ENCODE assay signal across 1 cellular context in the genomic region with DNA sequence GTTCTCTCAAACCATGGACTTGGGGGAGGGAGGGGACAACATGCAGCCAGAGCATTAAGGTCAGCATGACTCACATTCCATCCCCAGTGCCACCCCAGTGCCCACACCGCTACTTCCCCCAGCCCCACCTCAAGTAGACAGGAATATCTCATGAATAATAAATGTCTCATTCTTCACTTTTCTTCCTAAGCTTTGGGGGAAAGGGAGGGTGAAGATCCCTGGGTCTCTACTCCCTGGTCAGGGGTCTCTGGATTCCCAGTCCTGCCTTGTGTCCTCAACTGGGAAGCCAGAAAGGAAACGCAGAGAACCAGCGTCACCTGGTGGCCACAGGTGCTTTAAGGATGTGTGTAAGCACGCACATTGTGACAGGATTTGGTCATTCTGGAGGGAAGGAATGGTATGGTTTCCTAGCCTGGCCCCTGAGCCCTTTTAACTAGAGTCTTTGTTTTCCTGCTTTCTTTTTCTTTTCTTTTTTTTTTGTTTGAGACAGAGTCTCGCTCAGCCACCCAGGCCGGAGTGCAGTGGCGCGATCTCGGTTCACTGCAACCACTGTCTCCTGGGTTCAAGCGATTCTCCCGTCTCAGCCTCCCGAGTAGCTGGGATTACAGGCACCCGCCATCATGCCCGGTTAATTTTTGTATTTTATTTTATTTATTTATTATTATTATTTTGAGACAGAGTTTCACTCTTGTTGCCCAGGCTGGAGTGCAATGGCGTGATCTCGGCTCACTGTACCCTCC.
TF ChIP-seq lines count a peak whose summit lies in the region.

No MANE protein-coding gene starts in this region.

TF ChIP-seq in HEK293, 187 proteins besides CTCF, POLR2A, EP300 and RAD21 (continued from another document and continues in another):
- TF ChIP-seq PRDM2 (tag by site-specific recombination; IDR thresholded peaks at IDR 0.05; ENCODE audit: borderline replicate concordance) (no peak), ZNF645 (tag by site-specific recombination; IDR thresholded peaks at IDR 0.05) (no peak), ZNF174 (tag by site-specific recombination; IDR thresholded peaks at IDR 0.05) (no peak), REST (tag by site-specific recombination; IDR thresholded peaks at IDR 0.05) (no peak), ZNF473 (tag by site-specific recombination; IDR thresholded peaks at IDR 0.05) (no peak), ZNF561 (tag by site-specific recombination; IDR thresholded peaks at IDR 0.05; ENCODE audit: borderline replicate concordance) (peak; percentile 62; the same call in 1 of the 2 replicates), ZBTB48 (tag by site-specific recombination; IDR thresholded peaks at IDR 0.05) (peak; percentile 83), GLIS2 (tag by site-specific recombination; IDR thresholded peaks at IDR 0.05) (peak; percentile 30; the same call in 1 of the 2 replicates), EGR2 (tag by site-specific recombination; IDR thresholded peaks at IDR 0.05; ENCODE audit: low read depth) (no peak), ZFP37 (tag by site-specific recombination; IDR thresholded peaks at IDR 0.05) (0 out of 2 replicates have a peak, but pooled peaks have one; percentile 50), GFI1B (tag by site-specific recombination; IDR thresholded peaks at IDR 0.05) (no peak), ZNF37A (tag by site-specific recombination; IDR thresholded peaks at IDR 0.05) (no peak), ZSCAN30 (tag by site-specific recombination; IDR thresholded peaks at IDR 0.05) (peak; percentile 69; the same call in 1 of the 2 replicates), HOXD13 (CRISPR knock-in tag; IDR thresholded peaks at IDR 0.05; ENCODE audit: borderline replicate concordance) (no peak), ZSCAN4 (tag by site-specific recombination; IDR thresholded peaks at IDR 0.05) (peak; percentile 42; the same call in 1 of the 2 replicates), ZNF660 (tag by site-specific recombination; IDR thresholded peaks at IDR 0.05) (peak; percentile 54), ZNF776 (tag by site-specific recombination; IDR thresholded peaks at IDR 0.05; ENCODE audit: borderline replicate concordance) (no peak), HOXA7 (CRISPR knock-in tag; IDR thresholded peaks at IDR 0.05; ENCODE audit: borderline replicate concordance) (no peak), SCRT2 (tag by site-specific recombination; IDR thresholded peaks at IDR 0.05) (peak; percentile 57), ZNF184 (tag by site-specific recombination; IDR thresholded peaks at IDR 0.05) (no peak), ZNF658 (tag by site-specific recombination; IDR thresholded peaks at IDR 0.05) (no peak), ZNF692 (tag by site-specific recombination; IDR thresholded peaks at IDR 0.05) (0 out of 2 replicates have a peak, but pooled peaks have one; percentile 47), ZNF302 (tag by site-specific recombination; IDR thresholded peaks at IDR 0.05; ENCODE audit: low read depth) (no peak), ZNF341 (tag by site-specific recombination; IDR thresholded peaks at IDR 0.05; ENCODE audit: low read depth) (no peak), REPIN1 (tag by site-specific recombination; IDR thresholded peaks at IDR 0.05; ENCODE audit: low read depth) (no peak), ZNF19 (tag by site-specific recombination; IDR thresholded peaks at IDR 0.05; ENCODE audit: low read depth) (no peak)
- TF ChIP-seq, protein P1, sequence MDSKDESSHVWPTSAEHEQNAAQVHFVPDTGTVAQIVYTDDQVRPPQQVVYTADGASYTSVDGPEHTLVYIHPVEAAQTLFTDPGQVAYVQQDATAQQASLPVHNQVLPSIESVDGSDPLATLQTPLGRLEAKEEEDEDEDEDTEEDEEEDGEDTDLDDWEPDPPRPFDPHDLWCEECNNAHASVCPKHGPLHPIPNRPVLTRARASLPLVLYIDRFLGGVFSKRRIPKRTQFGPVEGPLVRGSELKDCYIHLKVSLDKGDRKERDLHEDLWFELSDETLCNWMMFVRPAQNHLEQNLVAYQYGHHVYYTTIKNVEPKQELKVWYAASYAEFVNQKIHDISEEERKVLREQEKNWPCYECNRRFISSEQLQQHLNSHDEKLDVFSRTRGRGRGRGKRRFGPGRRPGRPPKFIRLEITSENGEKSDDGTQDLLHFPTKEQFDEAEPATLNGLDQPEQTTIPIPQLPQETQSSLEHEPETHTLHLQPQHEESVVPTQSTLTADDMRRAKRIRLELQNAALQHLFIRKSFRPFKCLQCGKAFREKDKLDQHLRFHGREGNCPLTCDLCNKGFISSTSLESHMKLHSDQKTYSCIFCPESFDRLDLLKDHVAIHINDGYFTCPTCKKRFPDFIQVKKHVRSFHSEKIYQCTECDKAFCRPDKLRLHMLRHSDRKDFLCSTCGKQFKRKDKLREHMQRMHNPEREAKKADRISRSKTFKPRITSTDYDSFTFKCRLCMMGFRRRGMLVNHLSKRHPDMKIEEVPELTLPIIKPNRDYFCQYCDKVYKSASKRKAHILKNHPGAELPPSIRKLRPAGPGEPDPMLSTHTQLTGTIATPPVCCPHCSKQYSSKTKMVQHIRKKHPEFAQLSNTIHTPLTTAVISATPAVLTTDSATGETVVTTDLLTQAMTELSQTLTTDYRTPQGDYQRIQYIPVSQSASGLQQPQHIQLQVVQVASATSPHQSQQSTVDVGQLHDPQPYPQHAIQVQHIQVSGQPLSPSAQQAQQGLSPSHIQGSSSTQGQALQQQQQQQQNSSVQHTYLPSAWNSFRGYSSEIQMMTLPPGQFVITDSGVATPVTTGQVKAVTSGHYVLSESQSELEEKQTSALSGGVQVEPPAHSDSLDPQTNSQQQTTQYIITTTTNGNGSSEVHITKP (tag by site-specific recombination; IDR thresholded peaks at IDR 0.05): 0 out of 2 replicates have a peak, but pooled peaks have one; percentile 25
- TF ChIP-seq, protein P2, sequence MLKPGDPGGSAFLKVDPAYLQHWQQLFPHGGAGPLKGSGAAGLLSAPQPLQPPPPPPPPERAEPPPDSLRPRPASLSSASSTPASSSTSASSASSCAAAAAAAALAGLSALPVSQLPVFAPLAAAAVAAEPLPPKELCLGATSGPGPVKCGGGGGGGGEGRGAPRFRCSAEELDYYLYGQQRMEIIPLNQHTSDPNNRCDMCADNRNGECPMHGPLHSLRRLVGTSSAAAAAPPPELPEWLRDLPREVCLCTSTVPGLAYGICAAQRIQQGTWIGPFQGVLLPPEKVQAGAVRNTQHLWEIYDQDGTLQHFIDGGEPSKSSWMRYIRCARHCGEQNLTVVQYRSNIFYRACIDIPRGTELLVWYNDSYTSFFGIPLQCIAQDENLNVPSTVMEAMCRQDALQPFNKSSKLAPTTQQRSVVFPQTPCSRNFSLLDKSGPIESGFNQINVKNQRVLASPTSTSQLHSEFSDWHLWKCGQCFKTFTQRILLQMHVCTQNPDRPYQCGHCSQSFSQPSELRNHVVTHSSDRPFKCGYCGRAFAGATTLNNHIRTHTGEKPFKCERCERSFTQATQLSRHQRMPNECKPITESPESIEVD (tag by site-specific recombination; IDR thresholded peaks at IDR 0.05): no peak
- TF ChIP-seq, protein P3, sequence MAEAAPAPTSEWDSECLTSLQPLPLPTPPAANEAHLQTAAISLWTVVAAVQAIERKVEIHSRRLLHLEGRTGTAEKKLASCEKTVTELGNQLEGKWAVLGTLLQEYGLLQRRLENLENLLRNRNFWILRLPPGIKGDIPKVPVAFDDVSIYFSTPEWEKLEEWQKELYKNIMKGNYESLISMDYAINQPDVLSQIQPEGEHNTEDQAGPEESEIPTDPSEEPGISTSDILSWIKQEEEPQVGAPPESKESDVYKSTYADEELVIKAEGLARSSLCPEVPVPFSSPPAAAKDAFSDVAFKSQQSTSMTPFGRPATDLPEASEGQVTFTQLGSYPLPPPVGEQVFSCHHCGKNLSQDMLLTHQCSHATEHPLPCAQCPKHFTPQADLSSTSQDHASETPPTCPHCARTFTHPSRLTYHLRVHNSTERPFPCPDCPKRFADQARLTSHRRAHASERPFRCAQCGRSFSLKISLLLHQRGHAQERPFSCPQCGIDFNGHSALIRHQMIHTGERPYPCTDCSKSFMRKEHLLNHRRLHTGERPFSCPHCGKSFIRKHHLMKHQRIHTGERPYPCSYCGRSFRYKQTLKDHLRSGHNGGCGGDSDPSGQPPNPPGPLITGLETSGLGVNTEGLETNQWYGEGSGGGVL (tag by site-specific recombination; IDR thresholded peaks at IDR 0.05): no peak
